7 cellular contexts compared by ENCODE assay signal in the genomic region with DNA sequence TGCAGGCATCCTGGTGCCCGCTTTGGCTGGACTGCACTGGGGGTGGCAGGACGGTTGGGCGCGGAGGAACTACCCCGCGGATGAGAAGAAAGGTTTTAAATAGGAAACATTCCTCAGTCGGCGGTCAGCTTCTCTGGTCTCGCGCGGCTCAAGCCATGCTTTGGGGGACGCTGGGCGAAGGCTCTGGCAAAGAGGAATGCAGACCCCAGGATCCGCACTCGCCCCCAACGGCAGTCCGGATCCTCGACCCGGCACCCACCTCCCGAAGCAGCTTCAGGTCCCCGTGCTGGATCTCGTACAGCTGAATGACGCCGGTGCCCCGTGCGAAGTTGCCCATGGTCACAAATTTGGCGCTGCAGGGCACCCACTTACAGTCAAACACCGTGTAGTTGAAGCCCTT. TPM values are rescaled to one million over a fixed set of nuclear protein-coding genes. Genes with fewer than 3 reads are reported as not detected.
DNase-seq lines count a peak whose midpoint lies in the region; ATAC-seq, FAIRE-seq and TF ChIP-seq lines count a peak whose summit lies in the region.

No MANE protein-coding gene starts in this region.

- no peaks in the 10 kb centered on the region for H3K27me3 ChIP-seq in KMS-11 (ENCODE audit: insufficient read depth, low read depth)
- H3K27me3 ChIP-seq in lung (ENCODE audit: control insufficient read depth, insufficient read depth): no peaks in the 10 kb centered on the region
- no peaks in the 10 kb centered on the region for H3K27me3 ChIP-seq in upper lobe of right lung

- peaks cover 6% of the 10 kb centered on the region; the same call in 1 of the 2 replicates for H3K36me3 ChIP-seq in KMS-11 (ENCODE audit: insufficient read depth)
- H3K36me3 ChIP-seq in lung (ENCODE audit: control insufficient read depth in 2 of 2, insufficient read depth in 2 of 2, low read length in 2 of 2): peaks cover 0 to 9% of the 10 kb centered on the region in 2 donors
- H3K36me3 ChIP-seq in upper lobe of right lung: peaks cover 20% of the 10 kb centered on the region

- peak overlapping the region; percentile 81 for H3K9ac ChIP-seq in KMS-11

- intact Hi-C loops in upper lobe of right lung (cut with DNase I): no loop called here

- WGBS in lung, 2 donors: 0% methylated on average over 28 of the region's 28 CpGs

- H3K4me3 ChIP-seq in KMS-11 (IDR thresholded peaks at IDR 0.05; ENCODE audit: insufficient read depth, low read depth, low read length) (peak overlapping the region; percentile 86), lung (peak overlapping the region; percentile 72), upper lobe of right lung (peak overlapping the region; percentile 93)

- TF ChIP-seq POLR2A in GM12892 (IDR thresholded peaks at IDR 0.05; ENCODE audit: low read depth, low read length): no peak

- peak overlapping the region; percentile 84 for H3K27ac ChIP-seq in KMS-11
- H3K27ac ChIP-seq in lung (ENCODE audit: low read depth in 1 of 2, low read length in 1 of 2): peak overlapping the region; percentile 77 to 84
- H3K27ac ChIP-seq in upper lobe of right lung: peak overlapping the region; percentile 92

- DNase-seq in GM12892 (ENCODE audit: insufficient read length) (peak; percentile 43), lung (ENCODE audit: low spot score) (no peak), upper lobe of right lung (peak; percentile 81), HPDE6-E6E7 (ENCODE audit: extremely low spot score) (no peak)
- DNase-seq in central memory CD8-positive, alpha-beta T cell (ENCODE audit: low spot score in 2 of 2): peak in 1 of 2 donors; percentile 15

- peaks cover 69% of the 10 kb centered on the region for H3K79me2 ChIP-seq in KMS-11 (ENCODE audit: insufficient read depth, low read depth)

- TF ChIP-seq CTCF in KMS-11 (conservative IDR thresholded peaks at IDR 0.05; ENCODE audit: low read depth, low read length) (no peak), lung (IDR thresholded peaks at IDR 0.05; ENCODE audit: control extremely low read depth, extremely low read depth) (no peak), upper lobe of right lung (IDR thresholded peaks at IDR 0.05) (no peak)

- peak; percentile 34 for ATAC-seq in GM21723 (IDR thresholded peaks at IDR 0.05; ENCODE audit: unreplicated experiment)
- peak; percentile 50 for ATAC-seq in central memory CD8-positive, alpha-beta T cell (replicated peaks; ENCODE audit: extremely low read depth, poor library complexity, severe bottlenecking)
- ATAC-seq in lung (ENCODE audit: insufficient read depth, low FRiP score): peak; percentile 17
- peak; percentile 50 for ATAC-seq in upper lobe of right lung

- peak overlapping the region; percentile 98 for H3K4me3 Mint-ChIP-seq in central memory CD8-positive, alpha-beta T cell

- no peaks in the 10 kb centered on the region for H3K9me3 Mint-ChIP-seq in central memory CD8-positive, alpha-beta T cell

- no peaks in the 10 kb centered on the region for H3K27me3 Mint-ChIP-seq in central memory CD8-positive, alpha-beta T cell

- no peak for FAIRE-seq in GM12892 (lab: Jason Lieb, UNC)

- peak overlapping the region; percentile 99 for H3K27ac Mint-ChIP-seq in central memory CD8-positive, alpha-beta T cell (ENCODE audit: low read depth)

- H3K4me2 ChIP-seq in KMS-11: peak overlapping the region; percentile 98

- H3K4me1 Mint-ChIP-seq in central memory CD8-positive, alpha-beta T cell: peaks cover 41% of the 10 kb centered on the region

- H3K4me1 ChIP-seq in KMS-11 (ENCODE audit: low read depth, poor library complexity, severe bottlenecking): peaks cover 24% of the 10 kb centered on the region
- H3K4me1 ChIP-seq in lung (ENCODE audit: control insufficient read depth in 2 of 2, insufficient read depth in 2 of 2, low read length in 2 of 2): peaks cover 0 to 8% of the 10 kb centered on the region in 2 donors
- peaks cover 30% of the 10 kb centered on the region for H3K4me1 ChIP-seq in upper lobe of right lung

- no peaks in the 10 kb centered on the region for H3K9me3 ChIP-seq in lung (ENCODE audit: control insufficient read depth in 2 of 2, insufficient read depth in 1 of 2, low read length in 1 of 2)
- no peaks in the 10 kb centered on the region for H3K9me3 ChIP-seq in upper lobe of right lung

- H4K20me1 ChIP-seq in KMS-11 (ENCODE audit: insufficient read depth): 0 out of 2 replicates have a peak, but pooled peaks cover 4% of the 10 kb centered on the region

- peak overlapping the region; percentile 64 for H2AFZ ChIP-seq in KMS-11 (ENCODE audit: low read depth)

- H3K36me3 Mint-ChIP-seq in central memory CD8-positive, alpha-beta T cell (ENCODE audit: insufficient read depth): peaks cover 32% of the 10 kb centered on the region

RNA-seq across cellular contexts. Expression of gene PNO1, which starts 0.7 kb away (rescaled TPM):
- 19.8 TPM for polyA plus RNA-seq in GM12892 (2012; ENCODE audit: missing spikeins)
- total RNA-seq in lung: 10 to 100 TPM in 1 of 2 donors, 1 to 10 TPM in 1; 7.8 to 13.3 TPM
- polyA plus RNA-seq in lung: 10 to 100 TPM in 1 of 2 donors, 1 to 10 TPM in 1; 8.2 to 19.4 TPM
- total RNA-seq in upper lobe of right lung: 12.0 TPM

Comparison
In these comparisons a context has a peak if more than half of its experiments do, and no peak if none do; other contexts are left out.
1. DNase-seq: peak in GM12892 (single experiment) and upper lobe of right lung (single experiment); none in lung (single experiment) and HPDE6-E6E7 (single experiment).
2. Peak in every context shown above with its lines, with median percentiles within 50 percentile points of each other: ATAC-seq, H3K27ac ChIP-seq and H3K4me3 ChIP-seq.